Comparison of ENCODE assay signal across 8 cellular contexts in genomic region chr2:32135409-32135808, GRCh38. TPM values are rescaled to one million over a fixed set of nuclear protein-coding genes. Genes with fewer than 3 reads are reported as not detected.
DNase-seq lines count a peak whose midpoint lies in the region; ATAC-seq and TF ChIP-seq lines count a peak whose summit lies in the region.

No MANE protein-coding gene starts in this region.

- peak; percentile 38 for ATAC-seq in sciatic nerve
- ATAC-seq in activated CD8-positive, alpha-beta memory T cell treated with anti-CD3 and anti-CD28 coated beads, Interleukin-2, amount 10 ng/mL, durations not matched to agents 7 days and 5 days = no peak
- ATAC-seq in HG03520 (IDR thresholded peaks at IDR 0.05; ENCODE audit: unreplicated experiment) = no peak

- peak overlapping the region; percentile 15 for H3K27ac ChIP-seq in PC-9

- intact Hi-C loops in PC-9 (cut with micrococcal nuclease; ENCODE audit: unreplicated experiment) (loop anchor here (1.0 kb wide), 1 partner anchor 96 kb away; the partner anchor contains the start of gene DPY30), sciatic nerve (cut with DNase I) (no loop called here)

- no peak overlapping the region for H3K27ac Mint-ChIP-seq in activated CD8-positive, alpha-beta memory T cell treated with anti-CD3 and anti-CD28 coated beads, Interleukin-2, amount 10 ng/mL, durations not matched to agents 7 days and 5 days

- 0 out of 2 replicates have a peak overlapping the region, but pooled peaks have one; percentile 6 for H3K4me2 ChIP-seq in PC-9

- CTCF ChIA-PET in AG04449 (lab: Yijun Ruan, JAX) = interaction anchor here (0.9 to 2.1 kb wide), 8 partner anchors 8 to 120 kb away, joined by 3 to 10 read pairs (median 3); partner anchors contain the start of gene SPAST
- CTCF ChIA-PET in PC-9 (lab: Charles Lee) = no interaction called here
- CTCF ChIA-PET in activated CD8-positive, alpha-beta memory T cell treated with anti-CD3 and anti-CD28 coated beads, Interleukin-2, amount 10 ng/mL, durations not matched to agents 7 days and 5 days (lab: Charles Lee) = no interaction called here

- H3K36me3 Mint-ChIP-seq in activated CD8-positive, alpha-beta memory T cell treated with anti-CD3 and anti-CD28 coated beads, Interleukin-2, amount 10 ng/mL, durations not matched to agents 7 days and 5 days = peaks cover 17% of the 10 kb centered on the region

- no peaks in the 10 kb centered on the region for H4K20me1 ChIP-seq in PC-9 (ENCODE audit: insufficient read depth)

- no peaks in the 10 kb centered on the region for H3K9me2 ChIP-seq in PC-9 (ENCODE audit: insufficient read depth)

- 0 out of 2 replicates have a peak, but pooled peaks cover 5% of the 10 kb centered on the region for H3K36me3 ChIP-seq in PC-9 (ENCODE audit: low read depth)

- no TSS peak for BruUV-seq in PC-9 (replicated peaks; lab: Mats Ljungman, UMichigan)

- H3K4me3 ChIP-seq in AG04449 (ENCODE audit: low read depth, low read length) = no peak overlapping the region
- no peak overlapping the region for H3K4me3 ChIP-seq in GM12864 (ENCODE audit: low read depth, low read length)
- H3K4me3 ChIP-seq in PC-9 = no peak overlapping the region

- no peaks in the 10 kb centered on the region for H3K4me1 Mint-ChIP-seq in activated CD8-positive, alpha-beta memory T cell treated with anti-CD3 and anti-CD28 coated beads, Interleukin-2, amount 10 ng/mL, durations not matched to agents 7 days and 5 days

- TF ChIP-seq CTCF in AG04449 (IDR thresholded peaks at IDR 0.05; ENCODE audit: insufficient read depth, low read length, missing control alignments) = no peak
- TF ChIP-seq CTCF in GM12864 (IDR thresholded peaks at IDR 0.05; ENCODE audit: low read depth, low read length, missing control alignments) = peak; percentile 9
- peak; percentile 67 for TF ChIP-seq CTCF in PC-9 (conservative IDR thresholded peaks at IDR 0.05)

- no peak overlapping the region for H2AFZ ChIP-seq in PC-9

- POLR2A ChIA-PET in AG04449 (lab: Yijun Ruan, JAX) = interaction anchor here (0.6 kb wide), 1 partner anchor 21 kb away, joined by 3 read pairs; no protein-coding TSS in a partner anchor
- POLR2A ChIA-PET in PC-9 (lab: Charles Lee; ENCODE audit: unreplicated experiment) = no interaction called here

- H3K79me2 ChIP-seq in PC-9 (ENCODE audit: low read depth) = 0 out of 2 replicates have a peak, but pooled peaks cover 5% of the 10 kb centered on the region

- H3K27me3 Mint-ChIP-seq in activated CD8-positive, alpha-beta memory T cell treated with anti-CD3 and anti-CD28 coated beads, Interleukin-2, amount 10 ng/mL, durations not matched to agents 7 days and 5 days = no peaks in the 10 kb centered on the region

- H3K4me3 Mint-ChIP-seq in activated CD8-positive, alpha-beta memory T cell treated with anti-CD3 and anti-CD28 coated beads, Interleukin-2, amount 10 ng/mL, durations not matched to agents 7 days and 5 days = no peak overlapping the region

- no peaks in the 10 kb centered on the region for H3K9me3 Mint-ChIP-seq in activated CD8-positive, alpha-beta memory T cell treated with anti-CD3 and anti-CD28 coated beads, Interleukin-2, amount 10 ng/mL, durations not matched to agents 7 days and 5 days (ENCODE audit: low read depth)

- H3K27me3 ChIP-seq in PC-9 (ENCODE audit: insufficient read depth, low read depth) = no peaks in the 10 kb centered on the region

- peaks cover 13% of the 10 kb centered on the region for H3F3A ChIP-seq in PC-9 (ENCODE audit: insufficient read depth, low read depth)

- peaks cover 9% of the 10 kb centered on the region; the same call in 1 of the 2 replicates for H3K4me1 ChIP-seq in PC-9 (replicated peaks; ENCODE audit: insufficient read depth)

- DNase-seq in AG04449 (ENCODE audit: low read depth, low spot score) (peak; percentile 28), GM12864 (ENCODE audit: low read depth) (no peak), PC-9 (peak; percentile 37 to 90), fibroblast of gingiva (ENCODE audit: low read depth) (peak; percentile 56), sciatic nerve (ENCODE audit: low spot score) (no peak), NCI-H2029 treated with DMSO at 0.1 percent for 48 hours (lab: John Stamatoyannopoulos, UW) (no peak)
- no peak for DNase-seq in activated CD8-positive, alpha-beta memory T cell treated with anti-CD3 and anti-CD28 coated beads, Interleukin-2, amount 10 ng/mL, durations not matched to agents 7 days and 5 days

- no peaks in the 10 kb centered on the region for H3K9me3 ChIP-seq in PC-9 (ENCODE audit: insufficient read depth, low read depth)

RNA-seq across cellular contexts. Expression of gene SLC30A6, which starts 30.3 kb away (rescaled TPM):
- total RNA-seq in PC-9 (2021) (18.5 and 25.7 TPM in 2 replicates), sciatic nerve (19.7 TPM)
- 10 to 100 TPM; 16.8 to 27.2 TPM for total RNA-seq in activated CD8-positive, alpha-beta memory T cell treated with anti-CD3 and anti-CD28 coated beads, Interleukin-2, amount 10 ng/mL, durations not matched to agents 7 days and 5 days

Comparison
In these comparisons a context has a peak if more than half of its experiments do, and no peak if none do; other contexts are left out.
1. DNase-seq: peak in AG04449 (single experiment), PC-9 (2 of 2) and fibroblast of gingiva (single experiment); none in GM12864 (single experiment), sciatic nerve (single experiment), activated CD8-positive, alpha-beta memory T cell treated with anti-CD3 and anti-CD28 coated beads, Interleukin-2, amount 10 ng/mL, durations not matched to agents 7 days and 5 days (single experiment) and NCI-H2029 treated with DMSO at 0.1 percent for 48 hours (single experiment).